In genomic region chr2:161981679-161982300, GRCh38 we compare ENCODE assay signal across 19 cellular contexts.
A peak's percentile ranks its signal among the peaks of the same experiment; 100 is the strongest.
DNase-seq lines count a peak whose midpoint lies in the region; ATAC-seq and TF ChIP-seq lines count a peak whose summit lies in the region.
"Had no signal": no experiment of that assay in that cellular context is flagged by ENCODE, and none has a peak within 500 bp of the region (broad histone marks: within the 10 kb centered on the region; RNA-seq: fewer than 3 reads in every experiment).

No MANE protein-coding gene starts in this region.

- peaks cover 31% of the 10 kb centered on the region for H3K36me3 Mint-ChIP-seq in activated CD4-positive, alpha-beta T cell treated with anti-CD3 and anti-CD28 coated beads, Interleukin-2, amount 10 ng/mL, durations not matched to agents 24 days and 14 days (ENCODE audit: low read depth)
- H3K36me3 Mint-ChIP-seq in T-helper 17 cell (ENCODE audit: low read depth), result peaks cover 3% of the 10 kb centered on the region
- H3K36me3 Mint-ChIP-seq: CD14-positive monocyte had no signal

- H3K4me1 ChIP-seq in Loucy (ENCODE audit: insufficient read depth, low read length, poor library complexity, severe bottlenecking) (peaks cover 13% of the 10 kb centered on the region), mucosa of descending colon (ENCODE audit: low read depth) (peaks cover 22% of the 10 kb centered on the region)

- H3K27me3 ChIP-seq in Loucy (ENCODE audit: insufficient read depth, low read length, poor library complexity, severe bottlenecking) (no peaks in the 10 kb centered on the region), brain microvascular endothelial cell (replicated peaks) (no peaks in the 10 kb centered on the region)
- H3K27me3 ChIP-seq: spleen had no signal

- peak overlapping the region; percentile 78 for H3K27ac Mint-ChIP-seq in activated CD4-positive, alpha-beta T cell treated with anti-CD3 and anti-CD28 coated beads, Interleukin-2, amount 10 ng/mL, durations not matched to agents 24 days and 14 days
- no peak overlapping the region for H3K27ac Mint-ChIP-seq in T-helper 17 cell
- H3K27ac Mint-ChIP-seq: activated naive CD4-positive, alpha-beta T cell treated with anti-CD3 and anti-CD28 coated beads, Interleukin-2, amount 10 ng/mL, durations not matched to agents 7 days and 5 days; CD14-positive monocyte had no signal

- no peaks in the 10 kb centered on the region for H4K20me1 ChIP-seq in Loucy (ENCODE audit: insufficient read depth, low read length, poor library complexity, severe bottlenecking)

- H3K9ac ChIP-seq in Loucy (ENCODE audit: low read depth, low read length, poor library complexity, severe bottlenecking), result no peak overlapping the region

- ATAC-seq in T-helper 17 cell (no peak), mucosa of descending colon (peak; percentile 82), HG03196 (IDR thresholded peaks at IDR 0.05; ENCODE audit: unreplicated experiment) (no peak)

- peaks cover 19% of the 10 kb centered on the region for H3K9me3 Mint-ChIP-seq in activated CD4-positive, alpha-beta T cell treated with anti-CD3 and anti-CD28 coated beads, Interleukin-2, amount 10 ng/mL, durations not matched to agents 24 days and 14 days
- H3K9me3 Mint-ChIP-seq: CD14-positive monocyte had no signal

- H3K4me1 Mint-ChIP-seq in activated CD4-positive, alpha-beta T cell treated with anti-CD3 and anti-CD28 coated beads, Interleukin-2, amount 10 ng/mL, durations not matched to agents 24 days and 14 days, result peaks cover 46% of the 10 kb centered on the region
- peaks cover 9% of the 10 kb centered on the region for H3K4me1 Mint-ChIP-seq in T-helper 17 cell

- no peaks in the 10 kb centered on the region for H3F3A ChIP-seq in Loucy (ENCODE audit: low read depth)

- no peak overlapping the region for H3K27ac ChIP-seq in brain microvascular endothelial cell
- H3K27ac ChIP-seq: spleen, thoracic aorta had no signal

- 0 out of 2 replicates have a peak overlapping the region, but pooled peaks have one; percentile 31 for H2AFZ ChIP-seq in Loucy (ENCODE audit: low read length)

- in situ Hi-C loops in brain microvascular endothelial cell (cut with HindIII; ENCODE audit: low pct_ligation_motif_present, low sequenced_read_pairs), result no loop called here

- H3K4me2 ChIP-seq in Loucy (ENCODE audit: low read depth, low read length, poor library complexity, severe bottlenecking), result no peak overlapping the region

- H3K36me3 ChIP-seq in Loucy (ENCODE audit: insufficient read depth, low read length) (no peaks in the 10 kb centered on the region), mucosa of descending colon (ENCODE audit: low read depth) (no peaks in the 10 kb centered on the region), brain microvascular endothelial cell (replicated peaks) (no peaks in the 10 kb centered on the region)
- H3K36me3 ChIP-seq: spleen, thoracic aorta had no signal

- no peaks in the 10 kb centered on the region for H3K9me2 ChIP-seq in Loucy (replicated peaks; ENCODE audit: low read depth, low read length)

- H3K79me2 ChIP-seq in Loucy (ENCODE audit: insufficient read depth, low read length), result no peaks in the 10 kb centered on the region

- TF ChIP-seq CTCF in Loucy (conservative IDR thresholded peaks at IDR 0.05; ENCODE audit: low read length) (no peak), mucosa of descending colon (IDR thresholded peaks at IDR 0.05) (no peak), brain microvascular endothelial cell (IDR thresholded peaks at IDR 0.05; ENCODE audit: low read depth, low read length, missing control alignments) (no peak)

- intact Hi-C loops in activated CD4-positive, alpha-beta T cell treated with anti-CD3 and anti-CD28 coated beads, Interleukin-2, amount 10 ng/mL, durations not matched to agents 24 days and 14 days (cut with micrococcal nuclease), result loop anchor here (2.0 to 10.0 kb wide), 2 partner anchors 15 to 1497 kb away; no protein-coding TSS in a partner anchor
- intact Hi-C loops in mucosa of descending colon (cut with DNase I, micrococcal nuclease), result no loop called here

- H3K27me3 Mint-ChIP-seq in activated CD4-positive, alpha-beta T cell treated with anti-CD3 and anti-CD28 coated beads, Interleukin-2, amount 10 ng/mL, durations not matched to agents 24 days and 14 days, result no peaks in the 10 kb centered on the region
- H3K27me3 Mint-ChIP-seq in T-helper 17 cell, result no peaks in the 10 kb centered on the region
- H3K27me3 Mint-ChIP-seq: activated naive CD4-positive, alpha-beta T cell treated with anti-CD3 and anti-CD28 coated beads, Interleukin-2, amount 10 ng/mL, durations not matched to agents 7 days and 5 days had no signal

- no peak overlapping the region for H3K4me3 Mint-ChIP-seq in activated CD4-positive, alpha-beta T cell treated with anti-CD3 and anti-CD28 coated beads, Interleukin-2, amount 10 ng/mL, durations not matched to agents 24 days and 14 days
- H3K4me3 Mint-ChIP-seq in T-helper 17 cell, result peak overlapping the region; percentile 31
- H3K4me3 Mint-ChIP-seq: activated naive CD4-positive, alpha-beta T cell treated with anti-CD3 and anti-CD28 coated beads, Interleukin-2, amount 10 ng/mL, durations not matched to agents 7 days and 5 days; CD14-positive monocyte had no signal

- H3K9me3 ChIP-seq in Loucy (ENCODE audit: insufficient read depth, low read depth, low read length) (no peaks in the 10 kb centered on the region), T-helper 17 cell (ENCODE audit: control insufficient read depth, low read length, poor library complexity, severe bottlenecking) (no peaks in the 10 kb centered on the region), mucosa of descending colon (no peaks in the 10 kb centered on the region)
- H3K9me3 ChIP-seq: spleen, thoracic aorta had no signal

- DNase-seq in activated CD4-positive, alpha-beta T cell treated with anti-CD3 and anti-CD28 coated beads, Interleukin-2, amount 10 ng/mL, durations not matched to agents 24 days and 14 days, result no peak
- no peak for DNase-seq in activated CD4-positive, alpha-beta T cell treated with anti-CD3 and anti-CD28 coated beads for 48 hours
- DNase-seq in T-helper 17 cell (no peak), mucosa of descending colon (peak; percentile 68 to 76 (median 73)), D341Med (ENCODE audit: low spot score) (no peak), brain microvascular endothelial cell (no peak)
- DNase-seq: activated CD4-positive, alpha-beta T cell treated with anti-CD3 and anti-CD28 coated beads for 1 hour; activated naive CD4-positive, alpha-beta T cell treated with anti-CD3 and anti-CD28 coated beads, Interleukin-2, amount 10 ng/mL, durations not matched to agents 7 days and 5 days; DMS79; glutamatergic neuron; Kasumi-1; midbrain; NCI-H1092 treated with DMSO at 0.1 percent for 48 hours; spleen; stimulated activated CD8-positive, alpha-beta memory T cell treated with anti-CD3 and anti-CD28 coated beads, Interleukin-4, amount 100 ng/mL, for 48 hours had no signal

- H3K4me3 ChIP-seq in Loucy (ENCODE audit: low read length, poor library complexity, severe bottlenecking), result no peak overlapping the region
- no peak overlapping the region for H3K4me3 ChIP-seq in mucosa of descending colon
- no peak overlapping the region for H3K4me3 ChIP-seq in brain microvascular endothelial cell (ENCODE audit: low read depth, low read length)
- H3K4me3 ChIP-seq: spleen, thoracic aorta had no signal

Comparison
In these comparisons a context has a peak if more than half of its experiments do, and no peak if none do; other contexts are left out.
1. DNase-seq: peak in mucosa of descending colon (3 of 3); none in activated CD4-positive, alpha-beta T cell treated with anti-CD3 and anti-CD28 coated beads, Interleukin-2, amount 10 ng/mL, durations not matched to agents 24 days and 14 days (single experiment), activated CD4-positive, alpha-beta T cell treated with anti-CD3 and anti-CD28 coated beads for 48 hours (single experiment), T-helper 17 cell (0 of 3), D341Med (single experiment) and brain microvascular endothelial cell (single experiment).